33 cellular contexts compared by ENCODE assay signal in the genomic region with DNA sequence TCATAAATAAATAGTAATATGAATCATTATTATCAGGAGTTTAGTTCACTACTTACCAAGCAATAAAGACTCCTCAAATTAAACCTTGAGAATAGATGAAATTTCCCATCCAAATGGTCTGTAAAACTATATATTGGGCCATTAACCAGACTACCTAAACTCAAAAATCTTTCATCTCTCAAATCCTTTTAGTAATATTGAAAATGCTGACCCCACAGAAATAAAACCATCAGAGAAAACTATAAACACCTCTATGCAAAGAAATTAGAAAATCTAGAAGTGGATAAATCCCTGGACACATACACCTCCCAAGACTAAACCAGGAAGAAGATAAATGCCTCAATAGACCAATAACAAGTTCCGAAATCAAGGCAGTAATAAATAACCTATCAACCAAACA.
DNase-seq lines count a peak whose midpoint lies in the region; ATAC-seq, FAIRE-seq and TF ChIP-seq lines count a peak whose summit lies in the region.
"Had no signal": no experiment of that assay in that cellular context is flagged by ENCODE, and none has a peak within 500 bp of the region (broad histone marks: within the 10 kb centered on the region; RNA-seq: fewer than 3 reads in every experiment).

No MANE protein-coding gene starts in this region.

- ATAC-seq in HepG2: no peak
- ATAC-seq in right lobe of liver: no peak
- ATAC-seq in A549: no peak
- no peak for ATAC-seq in IMR-90 (ENCODE audit: low read depth)
- no peak for ATAC-seq in K562
- no peak for ATAC-seq in HG03342 (IDR thresholded peaks at IDR 0.05; ENCODE audit: unreplicated experiment)
- no peak for ATAC-seq in GM21737 (IDR thresholded peaks at IDR 0.05; ENCODE audit: unreplicated experiment)
- ATAC-seq: CD8-positive, alpha-beta T cell had no signal

- H3K18ac ChIP-seq in IMR-90 (ENCODE audit: low read depth, low read length): no peak overlapping the region

- no peaks in the 10 kb centered on the region for H3K27me3 ChIP-seq in HepG2 (ENCODE audit: control insufficient read depth in 1 of 2, insufficient read depth in 2 of 2, low read length in 2 of 2)
- no peaks in the 10 kb centered on the region for H3K27me3 ChIP-seq in right lobe of liver
- no peaks in the 10 kb centered on the region for H3K27me3 ChIP-seq in IMR-90 (ENCODE audit: control insufficient read depth, insufficient read depth, low read length)
- no peaks in the 10 kb centered on the region for H3K27me3 ChIP-seq in K562 (ENCODE audit: control insufficient read depth in 2 of 2, insufficient read depth in 2 of 2, low read length in 2 of 2)
- H3K27me3 ChIP-seq: BE2C; BLaER1; BLaER1 treated with 17β-estradiol and CSF1 and Interleukin-3, amounts not matched to agents 10 nM and 100 nM had no signal

- H2AFZ ChIP-seq in HepG2 (ENCODE audit: low read length) (no peak overlapping the region), IMR-90 (replicated peaks; ENCODE audit: low read length, poor library complexity) (no peak overlapping the region), K562 (ENCODE audit: low read depth, low read length) (no peak overlapping the region)

- H3K9me1 ChIP-seq in IMR-90 (ENCODE audit: insufficient read depth, low read length) (no peaks in the 10 kb centered on the region), K562 (ENCODE audit: control insufficient read depth, insufficient read depth, low read length) (no peaks in the 10 kb centered on the region)

- FAIRE-seq in HepG2 (lab: Jason Lieb, UNC) (no peak), A549 (lab: Jason Lieb, UNC) (no peak), K562 (lab: Jason Lieb, UNC) (no peak)
- FAIRE-seq: A204.1, D721Med had no signal

- no peak overlapping the region for H2AK9ac ChIP-seq in IMR-90 (replicated peaks; ENCODE audit: low read depth, low read length, poor library complexity)

- H4K20me1 ChIP-seq in HepG2 (ENCODE audit: insufficient read depth, low read length) (no peaks in the 10 kb centered on the region), IMR-90 (ENCODE audit: insufficient read depth, low read length) (no peaks in the 10 kb centered on the region), K562 (replicated peaks; ENCODE audit: control insufficient read depth, insufficient read depth, low read length) (no peaks in the 10 kb centered on the region)
- H4K20me1 ChIP-seq: BLaER1; BLaER1 treated with 17β-estradiol and CSF1 and Interleukin-3, amounts not matched to agents 10 nM and 100 nM had no signal

- WGBS in HepG2 (ENCODE audit: low lambda C conversion rate): 9% methylated on average over 1 of the region's 1 CpG
- 58% methylated on average over 1 of the region's 1 CpG for WGBS in right lobe of liver (ENCODE audit: insufficient coverage, low coverage, low lambda C conversion rate, missing lambda C conversion rate)
- WGBS in A549 (ENCODE audit: missing lambda C conversion rate): 17% methylated on average over 1 of the region's 1 CpG
- WGBS in IMR-90 (ENCODE audit: extremely low coverage in 2 of 2, insufficient read length in 1 of 2), 2 experiments: no CpG with 5 or more reads among the region's 1 CpG
- whole genome bisulfite sequencing in K562 (ENCODE audit: insufficient coverage, low coverage, missing lambda C conversion rate): 0% methylated on average over 1 of the region's 1 CpG

- H4K91ac ChIP-seq in IMR-90 (ENCODE audit: insufficient read depth, low read depth, low read length): no peak overlapping the region

- H3K9me3 ChIP-seq in HepG2 (ENCODE audit: low read length) (peaks cover 52% of the 10 kb centered on the region), right lobe of liver (no peaks in the 10 kb centered on the region), A549 (no peaks in the 10 kb centered on the region), IMR-90 (ENCODE audit: control insufficient read depth, insufficient read depth, low read length) (no peaks in the 10 kb centered on the region), K562 (replicated peaks; ENCODE audit: control insufficient read depth, insufficient read depth, low read depth, low read length) (no peaks in the 10 kb centered on the region)
- H3K9me3 ChIP-seq: BE2C, BLaER1, Caco-2 had no signal

- no peak overlapping the region for H2BK15ac ChIP-seq in IMR-90 (ENCODE audit: low read depth, low read length)

- H3K79me2 ChIP-seq in HepG2 (ENCODE audit: insufficient read depth, low read length) (no peaks in the 10 kb centered on the region), K562 (ENCODE audit: control insufficient read depth, insufficient read depth, low read length) (no peaks in the 10 kb centered on the region)

- H3K9ac ChIP-seq in HepG2 (ENCODE audit: insufficient read depth, low read depth, low read length) (no peak overlapping the region), IMR-90 (ENCODE audit: low read depth, low read length) (no peak overlapping the region), K562 (ENCODE audit: insufficient read depth in 1 of 2, low read depth in 2 of 2, low read length in 2 of 2) (no peak overlapping the region)
- H3K9ac ChIP-seq: BLaER1; BLaER1 treated with 17β-estradiol and CSF1 and Interleukin-3, amounts not matched to agents 10 nM and 100 nM had no signal

- TF ChIP-seq RAD21 in HepG2 (CRISPR knock-in tag; IDR thresholded peaks at IDR 0.05): no peak
- no peak for TF ChIP-seq RAD21 in A549 (conservative IDR thresholded peaks at IDR 0.05 in 1 of 2, IDR thresholded peaks at IDR 0.05 in 1 of 2)
- no peak for TF ChIP-seq RAD21 in IMR-90 (IDR thresholded peaks at IDR 0.05; ENCODE audit: low read length)
- TF ChIP-seq RAD21 in K562 (CRISPR knock-in tag; conservative IDR thresholded peaks at IDR 0.05 in 1 of 2, IDR thresholded peaks at IDR 0.05 in 1 of 2): no peak

- H3K56ac ChIP-seq in IMR-90 (ENCODE audit: extremely low read depth, insufficient read depth, low read length): no peak overlapping the region

- no peak overlapping the region for H2AK5ac ChIP-seq in IMR-90 (ENCODE audit: low read depth, low read length)

- no peak overlapping the region for H3K4me2 ChIP-seq in HepG2 (ENCODE audit: low read depth, low read length)
- no peak overlapping the region for H3K4me2 ChIP-seq in A549
- H3K4me2 ChIP-seq in IMR-90 (ENCODE audit: low read depth, low read length): no peak overlapping the region
- H3K4me2 ChIP-seq in K562 (ENCODE audit: insufficient read depth, low read length): no peak overlapping the region
- H3K4me2 ChIP-seq: BLaER1; BLaER1 treated with 17β-estradiol and CSF1 and Interleukin-3, amounts not matched to agents 10 nM and 100 nM had no signal

- no peak overlapping the region for H3K4ac ChIP-seq in IMR-90 (ENCODE audit: low read depth, low read length)

- TF ChIP-seq CTCF in HepG2 (CRISPR knock-in tag; IDR thresholded peaks at IDR 0.05) (no peak), right lobe of liver (IDR thresholded peaks at IDR 0.05) (no peak), A549 (IDR thresholded peaks at IDR 0.05) (no peak), IMR-90 (conservative IDR thresholded peaks at IDR 0.05; ENCODE audit: low read depth, low read length) (no peak), K562 (IDR thresholded peaks at IDR 0.05 in 2 of 3, conservative IDR thresholded peaks at IDR 0.05 in 1 of 3; ENCODE audit: insufficient read depth in 2 of 3, low read depth in 1 of 3, low read length in 3 of 3) (no peak)

- BruUV-seq in HepG2 (replicated peaks; lab: Mats Ljungman, UMichigan) (no TSS peak), IMR-90 (replicated peaks; lab: Mats Ljungman, UMichigan) (no TSS peak), K562 (replicated peaks; lab: Mats Ljungman, UMichigan) (no TSS peak)

- in situ Hi-C loops in HepG2 (cut with HindIII; ENCODE audit: extremely low pct_ligation_motif_present, low pct_unique_long_range_greater_than_20kb): no loop called here
- in situ Hi-C loops in IMR-90 (cut with MboI; ENCODE audit: low sequenced_read_pairs): no loop called here
- in situ Hi-C loops in K562 (cut with MboI): no loop called here

- H3K79me1 ChIP-seq in IMR-90 (ENCODE audit: low read depth in 1 of 2, low read length in 2 of 2): no peaks in the 10 kb centered on the region

- TF ChIP-seq POLR2A in HepG2 (IDR thresholded peaks at IDR 0.05; ENCODE audit: insufficient read depth in 1 of 2, low read depth in 2 of 2, low read length in 2 of 2) (no peak), right lobe of liver (IDR thresholded peaks at IDR 0.05) (no peak), A549 (IDR thresholded peaks at IDR 0.05; ENCODE audit: low read length) (no peak), IMR-90 (IDR thresholded peaks at IDR 0.05; ENCODE audit: low read depth, low read length) (no peak), K562 (conservative IDR thresholded peaks at IDR 0.05) (no peak)

- no peak for TF ChIP-seq EP300 in HepG2 (IDR thresholded peaks at IDR 0.05; ENCODE audit: low read depth in 2 of 2, low read length in 2 of 2)
- no peak for TF ChIP-seq EP300 in HepG2 (CRISPR knock-in tag; IDR thresholded peaks at IDR 0.05; ENCODE audit: borderline replicate concordance)
- no peak for TF ChIP-seq EP300 in A549 (IDR thresholded peaks at IDR 0.05)
- TF ChIP-seq EP300 in K562 (IDR thresholded peaks at IDR 0.05; ENCODE audit: low read length): no peak

- H4K8ac ChIP-seq in IMR-90 (ENCODE audit: low read depth in 2 of 2, low read length in 2 of 2): no peak overlapping the region

- intact Hi-C loops in HepG2 (cut with micrococcal nuclease; ENCODE audit: unreplicated experiment): no loop called here
- intact Hi-C loops in right lobe of liver (cut with DNase I): no loop called here
- intact Hi-C loops in IMR-90 (cut with micrococcal nuclease): no loop called here
- intact Hi-C loops in K562 (cut with micrococcal nuclease): no loop called here

- no peak overlapping the region for H3K27ac ChIP-seq in HepG2 (ENCODE audit: extremely low read length, insufficient read depth, low read length)
- no peak overlapping the region for H3K27ac ChIP-seq in right lobe of liver
- H3K27ac ChIP-seq in A549: no peak overlapping the region
- no peak overlapping the region for H3K27ac ChIP-seq in IMR-90 (ENCODE audit: insufficient read depth, low read length)
- no peak overlapping the region for H3K27ac ChIP-seq in K562 (ENCODE audit: extremely low read depth, low read depth, low read length)
- H3K27ac ChIP-seq: 22Rv1; BLaER1; BLaER1 treated with 17β-estradiol and CSF1 and Interleukin-3, amounts not matched to agents 10 nM and 100 nM; C4-2B had no signal

- POLR2A ChIA-PET in HepG2 (lab: Yijun Ruan, JAX): no interaction called here
- POLR2A ChIA-PET in A549 (lab: Yijun Ruan, JAX): no interaction called here
- POLR2A ChIA-PET in IMR-90 (lab: Charles Lee; ENCODE audit: unreplicated experiment): no interaction called here
- POLR2A ChIA-PET in K562 (lab: Yijun Ruan, JAX): no interaction called here

- no peak overlapping the region for H3K23ac ChIP-seq in IMR-90 (ENCODE audit: low read depth, low read length)

- H3K14ac ChIP-seq in IMR-90 (replicated peaks; ENCODE audit: low read depth, low read length): no peak overlapping the region

- no peak overlapping the region for H2BK120ac ChIP-seq in IMR-90 (ENCODE audit: low read depth, low read length)

- H3K4me1 ChIP-seq in HepG2 (ENCODE audit: insufficient read depth, low read length): no peaks in the 10 kb centered on the region
- H3K4me1 ChIP-seq in right lobe of liver: no peaks in the 10 kb centered on the region
- H3K4me1 ChIP-seq in A549: no peaks in the 10 kb centered on the region
- no peaks in the 10 kb centered on the region for H3K4me1 ChIP-seq in IMR-90 (ENCODE audit: control insufficient read depth, insufficient read depth, low read length)
- no peaks in the 10 kb centered on the region for H3K4me1 ChIP-seq in K562 (replicated peaks in 1 of 2; ENCODE audit: control insufficient read depth in 2 of 2, insufficient read depth in 2 of 2, low read length in 2 of 2)
- H3K4me1 ChIP-seq: BE2C; BLaER1; BLaER1 treated with 17β-estradiol and CSF1 and Interleukin-3, amounts not matched to agents 10 nM and 100 nM; Caco-2 had no signal

- H3K36me3 ChIP-seq in HepG2 (replicated peaks in 1 of 2; ENCODE audit: control insufficient read depth in 1 of 2, insufficient read depth in 2 of 2, low read length in 2 of 2) (no peaks in the 10 kb centered on the region), right lobe of liver (no peaks in the 10 kb centered on the region), IMR-90 (ENCODE audit: control insufficient read depth, insufficient read depth, low read length) (no peaks in the 10 kb centered on the region), K562 (ENCODE audit: control insufficient read depth, insufficient read depth, low read length) (no peaks in the 10 kb centered on the region)
- H3K36me3 ChIP-seq: BE2C; BLaER1; BLaER1 treated with 17β-estradiol and CSF1 and Interleukin-3, amounts not matched to agents 10 nM and 100 nM had no signal

- no peak overlapping the region for H2BK5ac ChIP-seq in IMR-90 (ENCODE audit: low read depth, low read length, poor library complexity, severe bottlenecking)

- DNase-seq in HepG2 (ENCODE audit: low spot score) (no peak), right lobe of liver (no peak), A549 (ENCODE audit: low read depth in 1 of 2, low spot score in 1 of 2) (no peak), IMR-90 (no peak), K562 (ENCODE audit: extremely low read depth in 1 of 4, low spot score in 3 of 4) (no peak), NCI-H82 treated with DMSO at 0.1 percent for 48 hours (lab: John Stamatoyannopoulos, UW; ENCODE audit: unreplicated experiment) (no peak)
- DNase-seq: 8988T; ACHN; AML-193; BE2C; C1 segment of cervical spinal cord; Caco-2; Calu3; CD4-positive, alpha-beta memory T cell; CD4-positive, alpha-beta T cell; CD4-positive, CD25-positive, alpha-beta regulatory T cell; CD8-positive, alpha-beta memory T cell; CD8-positive, alpha-beta T cell; COR-L47; DMS 273 treated with DMSO at 0.1 percent for 48 hours; DMS153; DMS79; DMS79 treated with DMSO at 0.1 percent for 48 hours; DND-41; EL had no signal

- H2BK20ac ChIP-seq in IMR-90 (ENCODE audit: low read depth, low read length): no peak overlapping the region

- no peak overlapping the region for H4K5ac ChIP-seq in IMR-90 (ENCODE audit: low read depth, low read length)

- dilution Hi-C loops in IMR-90 (cut with HindIII; ENCODE audit: low sequenced_read_pairs, unreplicated experiment): no loop called here

- H3K4me3 ChIP-seq in HepG2 (replicated peaks in 1 of 3; ENCODE audit: insufficient read depth in 1 of 3, low read depth in 2 of 3, low read length in 3 of 3): no peak overlapping the region
- H3K4me3 ChIP-seq in right lobe of liver: no peak overlapping the region
- no peak overlapping the region for H3K4me3 ChIP-seq in A549
- no peak overlapping the region for H3K4me3 ChIP-seq in IMR-90 (ENCODE audit: insufficient read depth, low read depth, low read length)
- no peak overlapping the region for H3K4me3 ChIP-seq in K562
- H3K4me3 ChIP-seq: BLaER1; BLaER1 treated with 17β-estradiol and CSF1 and Interleukin-3, amounts not matched to agents 10 nM and 100 nM had no signal

- CTCF ChIA-PET in HepG2 (lab: Yijun Ruan, JAX; ENCODE audit: low intra/inter-chr PET ratio, low total read pairs) (no interaction called here), A549 (lab: Yijun Ruan, JAX) (no interaction called here), IMR-90 (lab: Yijun Ruan, JAX) (no interaction called here), K562 (lab: Yijun Ruan, JAX; ENCODE audit: low intra/inter-chr PET ratio) (no interaction called here)
